In genomic region chr6:31971993-31972708, GRCh38 we compare ENCODE assay signal across 8 cellular contexts. TPM values are rescaled to one million over a fixed set of nuclear protein-coding genes. Genes with fewer than 3 reads are reported as not detected.
A peak's percentile ranks its signal among the peaks of the same experiment; 100 is the strongest.
DNase-seq lines count a peak whose midpoint lies in the region; TF ChIP-seq lines count a peak whose summit lies in the region.

Gene DXO, minus strand, starts transcription at chr6:31972138. Its CDS starts 463 bp downstream, at chr6:31971675.

- peaks cover 6% of the 10 kb centered on the region for H3K23me2 ChIP-seq in H9 (ENCODE audit: insufficient read length, low read depth, low read length, poor library complexity, severe bottlenecking)

- no peak within 1 kb of the TSS for H4K8ac ChIP-seq in H9 (replicated peaks; ENCODE audit: insufficient read length, low read depth, low read length)

- peak within 1 kb of the TSS; percentile 91 to 97 for H3K4me3 Mint-ChIP-seq in H9

- H3K27ac ChIP-seq in H9 (ENCODE audit: insufficient read length, low read depth, low read length) (peak within 1 kb of the TSS; percentile 16), neural cell (ENCODE audit: low read length) (peak within 1 kb of the TSS; percentile 98), stomach (peak within 1 kb of the TSS; percentile 92 to 99 (median 96))

- H3K79me2 ChIP-seq in H9 (ENCODE audit: insufficient read depth, low read length), result no peaks in the 10 kb centered on the region; the same call in 1 of the 2 replicates
- H3K79me2 ChIP-seq in neural cell (replicated peaks; ENCODE audit: insufficient read depth, low read length), result peaks cover 22% of the 10 kb centered on the region

- H3K27ac Mint-ChIP-seq in H9, result peak within 1 kb of the TSS; percentile 100

- intact Hi-C loops in stomach (cut with DNase I; ENCODE audit: low total_unique reads), result no loop called here

- peaks cover 11% of the 10 kb centered on the region for H3K36me3 ChIP-seq in MG63
- H3K36me3 ChIP-seq in neural cell (ENCODE audit: insufficient read depth, low read length), result no peaks in the 10 kb centered on the region
- H3K36me3 ChIP-seq in stomach, result peaks cover 29 to 53% (median 41%) of the 10 kb centered on the region in 4 donors

- no peaks in the 10 kb centered on the region for H3K27me3 ChIP-seq in H9 (ENCODE audit: insufficient read depth, low read length)
- H3K27me3 ChIP-seq in MG63, result no peaks in the 10 kb centered on the region
- no peaks in the 10 kb centered on the region for H3K27me3 ChIP-seq in neural cell (ENCODE audit: insufficient read depth, low read depth, low read length)
- H3K27me3 ChIP-seq in stomach, result no peaks in the 10 kb centered on the region

- no peak within 1 kb of the TSS for H2BK20ac ChIP-seq in H9 (ENCODE audit: low read depth, low read length, poor library complexity, severe bottlenecking)

- no peak within 1 kb of the TSS for H2BK120ac ChIP-seq in H9 (ENCODE audit: low read depth, low read length, poor library complexity, severe bottlenecking)

- no peaks in the 10 kb centered on the region for H4K20me1 ChIP-seq in H9 (ENCODE audit: control insufficient read depth, insufficient read depth, insufficient read length)
- H4K20me1 ChIP-seq in neural cell (ENCODE audit: insufficient read depth), result no peaks in the 10 kb centered on the region

- peaks cover 32 to 61% (median 56%) of the 10 kb centered on the region in 3 experiments for H3K36me3 Mint-ChIP-seq in H9 (ENCODE audit: insufficient read depth in 1 of 3, low read depth in 3 of 3)

- peak within 1 kb of the TSS; percentile 94 for H3K4me2 ChIP-seq in H9 (ENCODE audit: insufficient read depth, insufficient read length, low read length)
- H3K4me2 ChIP-seq in neural cell (ENCODE audit: low read length), result peak within 1 kb of the TSS; percentile 85

- no peak within 1 kb of the TSS for H2AK5ac ChIP-seq in H9 (ENCODE audit: insufficient read length, low read length)

- H3K23ac ChIP-seq in H9 (ENCODE audit: insufficient read length, low read depth, low read length), result no peak within 1 kb of the TSS

- H3K4me3 ChIP-seq in MG63 (peak within 1 kb of the TSS; percentile 78), neural cell (ENCODE audit: low read length) (peak within 1 kb of the TSS; percentile 95), stomach (peak within 1 kb of the TSS; percentile 62 to 82 (median 70))

- H3T11ph ChIP-seq in H9 (ENCODE audit: low read length), result no peak within 1 kb of the TSS

- no CpG with 5 or more reads among the region's 62 CpGs for WGBS in H9 (ENCODE audit: extremely low coverage, insufficient read length, low lambda C conversion rate)
- 0 to 1% (median 0%) methylated on average over 14 to 62 of the region's 62 CpGs for WGBS in stomach, 5 donors

- DNase-seq in ELR (ENCODE audit: low read depth) (peak; percentile 99), H9 (peak; percentile 97), MG63 (peak; percentile 94), SHP77 treated with DMSO at 0.1 percent for 48 hours (lab: John Stamatoyannopoulos, UW) (peak; percentile 98), activated gamma-delta T cell (lab: John Stamatoyannopoulos, UW) (peak; percentile 99), fibroblast of the conjunctiva (ENCODE audit: low read depth) (peak; percentile 96), stomach (peak; percentile 96)

- H3K4me1 Mint-ChIP-seq in H9, result peaks cover 8 to 11% of the 10 kb centered on the region in 2 experiments

- no peaks in the 10 kb centered on the region for H3K79me1 ChIP-seq in H9 (ENCODE audit: insufficient read depth, low read depth, low read length, poor library complexity, severe bottlenecking)

- no peak within 1 kb of the TSS for H3K56ac ChIP-seq in H9 (ENCODE audit: insufficient read length, low read depth, low read length)

- TF ChIP-seq EP300 in neural cell (conservative IDR thresholded peaks at IDR 0.05; ENCODE audit: poor library complexity, severe bottlenecking), result peak; percentile 89
- peak; percentile 12 for TF ChIP-seq EP300 in stomach (IDR thresholded peaks at IDR 0.05)

- 0 out of 2 replicates have a peak within 1 kb of the TSS, but pooled peaks have one; percentile 3 for H3K4ac ChIP-seq in H9 (ENCODE audit: low read depth, low read length)

- no peaks in the 10 kb centered on the region; the same call in 1 of the 2 replicates for H3K27me3 Mint-ChIP-seq in H9 (ENCODE audit: low read depth)

- no peak for TF ChIP-seq CTCF in H9 (conservative IDR thresholded peaks at IDR 0.05)
- TF ChIP-seq CTCF in neural cell (IDR thresholded peaks at IDR 0.05; ENCODE audit: poor library complexity, severe bottlenecking), result no peak
- no peak for TF ChIP-seq CTCF in stomach (IDR thresholded peaks at IDR 0.05)

- TF ChIP-seq RAD21 in neural cell (conservative IDR thresholded peaks at IDR 0.05), result peak; percentile 39

- TF ChIP-seq POLR2A in stomach (IDR thresholded peaks at IDR 0.05), result no peak

- H2BK15ac ChIP-seq in H9 (ENCODE audit: low read depth, low read length), result no peak within 1 kb of the TSS

- no peak within 1 kb of the TSS for H2AFZ ChIP-seq in H9 (ENCODE audit: low read length)
- peak within 1 kb of the TSS; percentile 81 for H2AFZ ChIP-seq in neural cell (ENCODE audit: low read depth, low read length)

- H3K9me3 Mint-ChIP-seq in H9, result peaks cover 6 to 13% of the 10 kb centered on the region in 2 experiments

- H4K5ac ChIP-seq in H9 (ENCODE audit: insufficient read length, low read depth, low read length), result peak within 1 kb of the TSS; percentile 13

- peak within 1 kb of the TSS; percentile 2 for H4K91ac ChIP-seq in H9 (ENCODE audit: insufficient read length, low read depth, low read length)

- no peaks in the 10 kb centered on the region for H3K9me2 ChIP-seq in neural cell (ENCODE audit: insufficient read depth, low read length)

- peaks cover 3% of the 10 kb centered on the region; the same call in 1 of the 2 replicates for H3K4me1 ChIP-seq in H9 (ENCODE audit: insufficient read depth, low read length)
- peaks cover 27 to 46% (median 37%) of the 10 kb centered on the region in 4 donors for H3K4me1 ChIP-seq in stomach

- no peak within 1 kb of the TSS for H2BK5ac ChIP-seq in H9 (ENCODE audit: insufficient read length, low read length)

- peak within 1 kb of the TSS; percentile 18 for H2BK12ac ChIP-seq in H9 (ENCODE audit: insufficient read length, low read depth, low read length)

- H3K14ac ChIP-seq in H9 (ENCODE audit: insufficient read depth, low read length), result peak within 1 kb of the TSS; percentile 56; the same call in 1 of the 2 replicates

- H3K9ac ChIP-seq in H9 (ENCODE audit: extremely low read depth, insufficient read length, low read length), result peak within 1 kb of the TSS; percentile 59
- peak within 1 kb of the TSS; percentile 93 for H3K9ac ChIP-seq in neural cell (ENCODE audit: low read length)

- no peaks in the 10 kb centered on the region for H3F3A ChIP-seq in neural cell (ENCODE audit: insufficient read depth, low read length, poor library complexity, severe bottlenecking)

- H3K9me3 ChIP-seq in H9 (ENCODE audit: control insufficient read depth, low read depth, low read length) (no peaks in the 10 kb centered on the region), MG63 (no peaks in the 10 kb centered on the region), neural cell (ENCODE audit: low read length) (no peaks in the 10 kb centered on the region), stomach (no peaks in the 10 kb centered on the region)

- H3K18ac ChIP-seq in H9 (ENCODE audit: insufficient read length, low read depth, low read length), result peak within 1 kb of the TSS; percentile 87

TF ChIP-seq in neural cell, 6 proteins besides CTCF, POLR2A, EP300 and RAD21:
- TF ChIP-seq SMC3 (conservative IDR thresholded peaks at IDR 0.05; ENCODE audit: poor library complexity), result peak; percentile 36
- peak; percentile 95 for TF ChIP-seq MXI1 (conservative IDR thresholded peaks at IDR 0.05; ENCODE audit: poor library complexity, severe bottlenecking)
- TF ChIP-seq EZH2 (IDR thresholded peaks at IDR 0.05; ENCODE audit: borderline replicate concordance, insufficient read depth, low read length, poor library complexity, severe bottlenecking), result no peak
- no peak for TF ChIP-seq TAF1 (IDR thresholded peaks at IDR 0.05; ENCODE audit: low read depth)
- TF ChIP-seq, protein P1, sequence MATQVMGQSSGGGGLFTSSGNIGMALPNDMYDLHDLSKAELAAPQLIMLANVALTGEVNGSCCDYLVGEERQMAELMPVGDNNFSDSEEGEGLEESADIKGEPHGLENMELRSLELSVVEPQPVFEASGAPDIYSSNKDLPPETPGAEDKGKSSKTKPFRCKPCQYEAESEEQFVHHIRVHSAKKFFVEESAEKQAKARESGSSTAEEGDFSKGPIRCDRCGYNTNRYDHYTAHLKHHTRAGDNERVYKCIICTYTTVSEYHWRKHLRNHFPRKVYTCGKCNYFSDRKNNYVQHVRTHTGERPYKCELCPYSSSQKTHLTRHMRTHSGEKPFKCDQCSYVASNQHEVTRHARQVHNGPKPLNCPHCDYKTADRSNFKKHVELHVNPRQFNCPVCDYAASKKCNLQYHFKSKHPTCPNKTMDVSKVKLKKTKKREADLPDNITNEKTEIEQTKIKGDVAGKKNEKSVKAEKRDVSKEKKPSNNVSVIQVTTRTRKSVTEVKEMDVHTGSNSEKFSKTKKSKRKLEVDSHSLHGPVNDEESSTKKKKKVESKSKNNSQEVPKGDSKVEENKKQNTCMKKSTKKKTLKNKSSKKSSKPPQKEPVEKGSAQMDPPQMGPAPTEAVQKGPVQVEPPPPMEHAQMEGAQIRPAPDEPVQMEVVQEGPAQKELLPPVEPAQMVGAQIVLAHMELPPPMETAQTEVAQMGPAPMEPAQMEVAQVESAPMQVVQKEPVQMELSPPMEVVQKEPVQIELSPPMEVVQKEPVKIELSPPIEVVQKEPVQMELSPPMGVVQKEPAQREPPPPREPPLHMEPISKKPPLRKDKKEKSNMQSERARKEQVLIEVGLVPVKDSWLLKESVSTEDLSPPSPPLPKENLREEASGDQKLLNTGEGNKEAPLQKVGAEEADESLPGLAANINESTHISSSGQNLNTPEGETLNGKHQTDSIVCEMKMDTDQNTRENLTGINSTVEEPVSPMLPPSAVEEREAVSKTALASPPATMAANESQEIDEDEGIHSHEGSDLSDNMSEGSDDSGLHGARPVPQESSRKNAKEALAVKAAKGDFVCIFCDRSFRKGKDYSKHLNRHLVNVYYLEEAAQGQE (IDR thresholded peaks at IDR 0.05; ENCODE audit: borderline replicate concordance), result peak; percentile 63
- TF ChIP-seq POLR2AphosphoS5 (IDR thresholded peaks at IDR 0.05), result peak; percentile 66

RNA-seq across cellular contexts. Expression of gene DXO, which starts in this region (rescaled TPM):
- total RNA-seq in H9 (2021), result 21.6 and 22.9 TPM in 2 replicates
- total RNA-seq in MG63 (2014; rRNA removed; shearing (Covaris generic); ENCODE audit: low replicate concordance), result 9.8 and 13.7 TPM in 2 replicates
- polyA plus RNA-seq in neural cell, result 20.0 and 29.2 TPM in 2 replicates
- polyA minus RNA-seq in neural cell, result 13.8 and 18.3 TPM in 2 replicates
- 10 to 100 TPM in 3 of 5 donors, 1 to 10 TPM in 2; 4.1 to 65.8 (median 18.3) TPM for total RNA-seq in stomach
- 10 to 100 TPM; 11.9 to 24.8 (median 19.7) TPM for polyA plus RNA-seq in stomach

Comparison
In these comparisons a context has a peak if more than half of its experiments do, and no peak if none do; other contexts are left out.
1. Peak in every context shown above with its lines: DNase-seq, H3K4me3 ChIP-seq and H3K27ac ChIP-seq.
2. H3K27ac ChIP-seq: peak in every context shown above with its lines; median percentile 98 in neural cell; 96 in stomach; 16 in H9.